ENCODE assay signal across 8 cellular contexts in genomic region chr3:128993461-128994172, GRCh38. TPM values are rescaled to one million over a fixed set of nuclear protein-coding genes. Genes with fewer than 3 reads are reported as not detected.
DNase-seq lines count a peak whose midpoint lies in the region; ATAC-seq, FAIRE-seq and TF ChIP-seq lines count a peak whose summit lies in the region.

Gene CFAP92 (minus strand): TSS chr3:128994076. CDS start chr3:128993304, 772 bp downstream.

- TF ChIP-seq POLR2A in GM12892 (IDR thresholded peaks at IDR 0.05; ENCODE audit: low read depth, low read length): no peak
- TF ChIP-seq POLR2A in H54 (IDR thresholded peaks at IDR 0.05; ENCODE audit: low read depth, low read length): no peak

- intact Hi-C loops in activated CD4-positive, alpha-beta T cell treated with anti-CD3 and anti-CD28 coated beads for 36 hours (cut with DNase I, micrococcal nuclease): loop anchor here (1.0 to 2.0 kb wide), 5 partner anchors 33 to 286 kb away; partner anchors contain the start of genes ACAD9 (in 1 of the 2), COPG1 (in 1 of the 2) and ISY1 (in 1 of the 2)

- peak within 1 kb of the TSS; percentile 49 for H3K27ac Mint-ChIP-seq in activated CD4-positive, alpha-beta T cell treated with anti-CD3 and anti-CD28 coated beads for 36 hours

- ATAC-seq in HG02970 (IDR thresholded peaks at IDR 0.05; ENCODE audit: low FRiP score, unreplicated experiment) (peak; percentile 76), left lobe of liver (peak; percentile 99)
- peak; percentile 97 for ATAC-seq in activated CD4-positive, alpha-beta T cell treated with anti-CD3 and anti-CD28 coated beads for 36 hours

- H3K9me3 Mint-ChIP-seq in activated CD4-positive, alpha-beta T cell treated with anti-CD3 and anti-CD28 coated beads for 36 hours (ENCODE audit: low read depth): no peaks in the 10 kb centered on the region

- H3K27me3 Mint-ChIP-seq in activated CD4-positive, alpha-beta T cell treated with anti-CD3 and anti-CD28 coated beads for 36 hours: no peaks in the 10 kb centered on the region

- H3K4me1 Mint-ChIP-seq in activated CD4-positive, alpha-beta T cell treated with anti-CD3 and anti-CD28 coated beads for 36 hours: peaks cover 32% of the 10 kb centered on the region

- FAIRE-seq in GM12892 (lab: Jason Lieb, UNC) (peak; percentile 95), H54 (lab: Jason Lieb, UNC) (no peak)

- CTCF ChIA-PET in activated CD4-positive, alpha-beta T cell treated with anti-CD3 and anti-CD28 coated beads for 36 hours (lab: Charles Lee): interaction anchor here (0.6 to 3.9 kb wide), 8 partner anchors 12 to 253 kb away, joined by 3 to 20 read pairs (median 4); no protein-coding TSS in a partner anchor

- DNase-seq in GM12892 (ENCODE audit: insufficient read length): peak; percentile 89
- DNase-seq in NCI-H2171 (lab: John Stamatoyannopoulos, UW): peak; percentile 86
- DNase-seq in activated CD4-positive, alpha-beta T cell treated with anti-CD3 and anti-CD28 coated beads for 36 hours: peak; percentile 95
- peak; percentile 67 to 82 for DNase-seq in cerebellar nuclear complex (lab: John Stamatoyannopoulos, UW)
- DNase-seq in left lobe of liver (ENCODE audit: low spot score): peak; percentile 85
- DNase-seq in stimulated activated CD4-positive, alpha-beta T cell treated with anti-CD3 and anti-CD28 coated beads, Interleukin-1b, Interleukin-23, amount 100 ng/mL, for 24 hours (ENCODE audit: low read depth in 4 of 4, low spot score in 1 of 4): peak; percentile 67 to 86 (median 78)
- DNase-seq in H54 (ENCODE audit: insufficient read length, low spot score): no peak

- no peaks in the 10 kb centered on the region for H3K36me3 Mint-ChIP-seq in activated CD4-positive, alpha-beta T cell treated with anti-CD3 and anti-CD28 coated beads for 36 hours (ENCODE audit: low read depth)

- H3K4me3 Mint-ChIP-seq in activated CD4-positive, alpha-beta T cell treated with anti-CD3 and anti-CD28 coated beads for 36 hours: peak within 1 kb of the TSS; percentile 63

- POLR2A ChIA-PET in activated CD4-positive, alpha-beta T cell treated with anti-CD3 and anti-CD28 coated beads for 36 hours (lab: Charles Lee): interaction anchor here (0.6 to 1.6 kb wide), 5 partner anchors 11 to 193 kb away, joined by 3 to 8 read pairs (median 4); no protein-coding TSS in a partner anchor

RNA-seq across cellular contexts. Expression of gene CFAP92, which starts in this region (rescaled TPM):
- not detected for polyA plus RNA-seq in GM12892 (2012; ENCODE audit: missing spikeins)
- total RNA-seq in activated CD4-positive, alpha-beta T cell treated with anti-CD3 and anti-CD28 coated beads for 36 hours: under 1 TPM; 0.64 to 0.88 TPM
- not detected for total RNA-seq in left lobe of liver

Comparison
In these comparisons a context has a peak if more than half of its experiments do, and no peak if none do; other contexts are left out.
1. Peak in DNase-seq and ATAC-seq in activated CD4-positive, alpha-beta T cell treated with anti-CD3 and anti-CD28 coated beads for 36 hours; RNA of the gene not detected or under 1 TPM.
2. Peak in DNase-seq and ATAC-seq in left lobe of liver; RNA of the gene not detected or under 1 TPM.